9 cellular contexts compared by ENCODE assay signal in genomic region chr19:55087542-55087935, GRCh38. TPM values are rescaled to one million over a fixed set of nuclear protein-coding genes. Genes with fewer than 3 reads are reported as not detected.
A peak's percentile ranks its signal among the peaks of the same experiment; 100 is the strongest.
DNase-seq lines count a peak whose midpoint lies in the region; ATAC-seq and TF ChIP-seq lines count a peak whose summit lies in the region.
"Had no signal": no experiment of that assay in that cellular context is flagged by ENCODE, and none has a peak within 500 bp of the region (broad histone marks: within the 10 kb centered on the region; RNA-seq: fewer than 3 reads in every experiment).

No MANE protein-coding gene starts in this region.

- no peak for TF ChIP-seq POLR2A in lower leg skin (IDR thresholded peaks at IDR 0.05)

- CTCF ChIA-PET in T-cell (lab: Charles Lee): no interaction called here

- H3K4me1 Mint-ChIP-seq in CD14-positive monocyte (peaks cover 30% of the 10 kb centered on the region), T-cell (peaks cover 18 to 37% (median 36%) of the 10 kb centered on the region in 3 donors), osteocyte (ENCODE audit: unreplicated experiment) (peaks cover 30% of the 10 kb centered on the region)

- peaks cover 56 to 67% (median 63%) of the 10 kb centered on the region in 3 donors for H3K27me3 Mint-ChIP-seq in CD14-positive monocyte (ENCODE audit: low read depth in 3 of 3)
- H3K27me3 Mint-ChIP-seq in T-cell: peaks cover 50 to 59% of the 10 kb centered on the region in 2 donors
- peaks cover 27% of the 10 kb centered on the region for H3K27me3 Mint-ChIP-seq in osteocyte (ENCODE audit: unreplicated experiment)

- H3K27ac Mint-ChIP-seq in CD14-positive monocyte (peak overlapping the region in 3 of 7 donors; percentile 15 to 55 (median 35)), T-cell (no peak overlapping the region), osteocyte (ENCODE audit: unreplicated experiment) (peak overlapping the region; percentile 81)

- H3K36me3 Mint-ChIP-seq in CD14-positive monocyte: peaks cover 37 to 41% of the 10 kb centered on the region in 2 donors
- peaks cover 13% of the 10 kb centered on the region for H3K36me3 Mint-ChIP-seq in T-cell
- H3K36me3 Mint-ChIP-seq in osteocyte (ENCODE audit: unreplicated experiment): peaks cover 7% of the 10 kb centered on the region

- peak overlapping the region; percentile 55 to 63 for H3K4me3 ChIP-seq in foreskin fibroblast (ENCODE audit: low read depth in 1 of 2, low read length in 2 of 2)
- H3K4me3 ChIP-seq in lower leg skin (ENCODE audit: low read depth, poor library complexity, severe bottlenecking): no peak overlapping the region

- peak in 1 of 4 experiments; percentile 3 for ATAC-seq in T-cell (replicated peaks in 1 of 4)

- POLR2A ChIA-PET in T-cell (lab: Charles Lee): no interaction called here

- H3K4me3 Mint-ChIP-seq in CD14-positive monocyte: peak overlapping the region; percentile 70 to 91
- peak overlapping the region; percentile 31 to 76 (median 63) for H3K4me3 Mint-ChIP-seq in T-cell
- peak overlapping the region; percentile 86 for H3K4me3 Mint-ChIP-seq in osteocyte (ENCODE audit: unreplicated experiment)

- peaks cover under 1 to 23% (median 15%) of the 10 kb centered on the region in 7 donors for H3K9me3 Mint-ChIP-seq in CD14-positive monocyte
- H3K9me3 Mint-ChIP-seq in T-cell: no peaks in the 10 kb centered on the region
- no peaks in the 10 kb centered on the region for H3K9me3 Mint-ChIP-seq in osteocyte (ENCODE audit: unreplicated experiment)

- peak; percentile 67 for DNase-seq in CD14-positive monocyte (ENCODE audit: low spot score)
- no peak for DNase-seq in T-cell
- DNase-seq in foreskin fibroblast: peak; percentile 39 to 67
- DNase-seq in osteocyte (ENCODE audit: extremely low spot score, unreplicated experiment): no peak
- DNase-seq in NCI-H82 (lab: John Stamatoyannopoulos, UW): no peak
- DNase-seq in lower leg skin (ENCODE audit: low spot score in 2 of 2): no peak
- DNase-seq in NCI-H345 treated with DMSO at 0.1 percent for 48 hours (lab: John Stamatoyannopoulos, UW; ENCODE audit: unreplicated experiment): no peak
- DNase-seq in SW 1271 (lab: John Stamatoyannopoulos, UW): no peak

- intact Hi-C loops in CD14-positive monocyte (cut with micrococcal nuclease): loop anchor here in 1 of 2 donors (10.0 kb wide), 1 partner anchor 77 kb away; the partner anchor contains the start of gene DNAAF3
- intact Hi-C loops in lower leg skin (cut with DNase I; ENCODE audit: low total_unique reads): no loop called here

- TF ChIP-seq CTCF in CD14-positive monocyte (IDR thresholded peaks at IDR 0.05): no peak
- no peak for TF ChIP-seq CTCF in foreskin fibroblast (IDR thresholded peaks at IDR 0.05; ENCODE audit: low read depth, low read length)
- TF ChIP-seq CTCF in osteocyte (IDR thresholded peaks at IDR 0.05): no peak
- TF ChIP-seq CTCF in lower leg skin (IDR thresholded peaks at IDR 0.05): no peak

- WGBS in lower leg skin, 2 donors: 29 to 39% methylated on average over 18 of the region's 18 CpGs

RNA-seq across cellular contexts. Expression of gene EPS8L1, which starts 11.9 kb away (rescaled TPM):
- 1 to 10 TPM; 1.5 to 1.8 TPM for polyA plus RNA-seq in CD14-positive monocyte
- total RNA-seq in T-cell (1 to 10 TPM; 1.1 to 3.5 (median 2.0) TPM), osteocyte (4.5 and 7.0 TPM in 2 replicates), lower leg skin (100 to 1,000 TPM; 394 to 678 (median 540) TPM)

RNA-seq across cellular contexts. Expression of gene RDH13, which starts 24.6 kb away (rescaled TPM):
- 1 to 10 TPM; 1.6 to 2.3 TPM for polyA plus RNA-seq in CD14-positive monocyte
- total RNA-seq in T-cell (10 to 100 TPM; 12.4 to 35.8 (median 21.6) TPM), osteocyte (13.0 and 15.1 TPM in 2 replicates), lower leg skin (100 to 1,000 TPM in 3 of 4 donors, 10 to 100 TPM in 1; 93.2 to 146 (median 134) TPM)

RNA-seq across cellular contexts. Expression of gene PPP1R12C, which starts 29.9 kb away (rescaled TPM):
- polyA plus RNA-seq in CD14-positive monocyte: 1 to 10 TPM; 2.1 to 2.6 TPM
- 100 to 1,000 TPM; 129 to 197 (median 173) TPM for total RNA-seq in T-cell
- total RNA-seq in osteocyte: 123 and 135 TPM in 2 replicates
- 100 to 1,000 TPM in 1 of 4 donors, 10 to 100 TPM in 3; 55.5 to 103 (median 79.4) TPM for total RNA-seq in lower leg skin

RNA-seq across cellular contexts. Expression of gene GP6, which starts 49.5 kb away (rescaled TPM):
- 1 to 10 TPM in 1 of 2 donors, under 1 TPM in 1; 0.14 to 1.1 TPM for polyA plus RNA-seq in CD14-positive monocyte
- total RNA-seq in T-cell: under 1 TPM in 4 of 5 donors, not detected in 1; 0.33 to 0.55 (median 0.47) TPM
- 0.32 TPM in 1 of 2 replicates, not detected in the other for total RNA-seq in osteocyte
- total RNA-seq in lower leg skin: 1 to 10 TPM in 2 of 4 donors, under 1 TPM in 2; 0.49 to 8.5 (median 1.3) TPM
- total RNA-seq: subcutaneous adipose tissue had no signal

Comparison
In these comparisons a context has a peak if more than half of its experiments do, and no peak if none do; other contexts are left out.
1. DNase-seq: peak in CD14-positive monocyte (single experiment) and foreskin fibroblast (2 of 2); none in T-cell (0 of 34), osteocyte (single experiment), NCI-H82 (single experiment), lower leg skin (0 of 2), NCI-H345 treated with DMSO at 0.1 percent for 48 hours (single experiment) and SW 1271 (0 of 2).
2. RNA of gene EPS8L1, which starts 11.9 kb away (total RNA-seq): 394 to 678 TPM in lower leg skin; 4.5 to 7.0 TPM in osteocyte and 1.1 to 3.5 TPM in T-cell; every median in the first group is over 10 times any median in the second.
3. Peak in every context shown above with its lines, with median percentiles within 50 percentile points of each other: H3K4me3 Mint-ChIP-seq.